31 cellular contexts compared by ENCODE assay signal in the genomic region with DNA sequence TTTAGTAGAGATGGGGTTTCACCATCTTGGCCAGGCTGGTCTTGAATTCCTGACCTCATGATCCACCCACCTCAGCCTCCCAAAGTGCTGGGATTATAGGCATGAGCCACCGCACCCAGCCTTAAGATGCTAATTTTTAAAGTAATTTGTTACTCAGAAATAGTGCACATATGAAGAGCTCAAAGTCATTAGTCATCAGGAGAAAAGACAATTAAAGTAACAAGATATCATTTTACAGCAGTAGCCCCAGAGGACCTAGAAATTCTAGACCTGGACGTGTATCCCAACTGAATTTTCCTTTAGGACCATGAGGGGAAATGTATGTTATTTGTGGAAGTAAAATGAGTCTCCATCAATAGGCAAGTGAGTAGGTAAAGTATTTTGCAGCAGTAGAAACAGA. TPM values are rescaled to one million over a fixed set of nuclear protein-coding genes. Genes with fewer than 3 reads are reported as not detected.
"Had no signal": no experiment of that assay in that cellular context is flagged by ENCODE, and none has a peak within 500 bp of the region (broad histone marks: within the 10 kb centered on the region; RNA-seq: fewer than 3 reads in every experiment).

No MANE protein-coding gene starts in this region.

- H3K4me3 ChIP-seq: K562, MG63, SJCRH30, SK-N-MC had no signal

- H3K27me3 ChIP-seq: MG63, SJCRH30 had no signal

- H3K27ac ChIP-seq: SJCRH30, SK-N-MC had no signal

- H3K4me1 Mint-ChIP-seq: activated CD4-positive, alpha-beta T cell treated with anti-CD3 and anti-CD28 coated beads, Interleukin-2, amount 10 ng/mL, durations not matched to agents 24 days and 14 days; activated naive CD4-positive, alpha-beta T cell treated with anti-CD3 and anti-CD28 coated beads, Interleukin-2, amount 50 U/mL, for 24 hours; brain had no signal

- H3K27ac Mint-ChIP-seq: activated CD4-positive, alpha-beta T cell treated with anti-CD3 and anti-CD28 coated beads, Interleukin-2, amount 10 ng/mL, durations not matched to agents 24 days and 14 days; activated CD8-positive, alpha-beta T cell treated with anti-CD3 and anti-CD28 coated beads, Interleukin-2, amount 10 ng/mL, durations not matched to agents 7 days and 5 days; activated naive CD4-positive, alpha-beta T cell treated with anti-CD3 and anti-CD28 coated beads, Interleukin-2, amount 50 U/mL, for 24 hours; activated T-cell treated with anti-CD3 and anti-CD28 coated beads, Interleukin-2, amount 50 U/mL, for 24 hours; activated T-helper 2 cell treated with anti-CD3 and anti-CD28 coated beads, Interferon-gamma antibody, Interleukin-2, Interleukin-4, amounts not matched to agents 10 μg/mL and 5 μg/mL and 100 μg/mL, durations not matched to agents 14 hours and 24 hours and 36 hours; brain had no signal

- DNase-seq: activated CD4-positive, alpha-beta T cell treated with anti-CD3 and anti-CD28 coated beads, Interleukin-2, amount 10 ng/mL, durations not matched to agents 24 days and 14 days; activated CD4-positive, alpha-beta T cell treated with anti-CD3 and anti-CD28 coated beads, Interleukin-2, amount 50 U/mL, for 4 hours; activated CD8-positive, alpha-beta T cell treated with anti-CD3 and anti-CD28 coated beads, Interleukin-2, amount 10 ng/mL, durations not matched to agents 7 days and 5 days; activated gamma-delta T cell; activated naive CD4-positive, alpha-beta T cell treated with Interleukin-2 at 50 U/mL for 16 hours; activated T-cell treated with anti-CD3 and anti-CD28 coated beads, Interleukin-2, amount 50 U/mL, for 24 hours; anterior cingulate cortex; caudate nucleus; NCI-H1092 treated with DMSO at 0.1 percent for 48 hours; NCI-H1417; NCI-H146; NCI-H187; NCI-H2029 treated with DMSO at 0.1 percent for 48 hours; NCI-H2107; NCI-H2171; NCI-H510A; NCI-H526; NCI-H748 treated with DMSO at 0.1 percent for 48 hours; NK-92 treated with Interleukin-12 subunit alpha and Interleukin-12 subunit beta, amount 100 ng/mL, for 24 hours; SHP77; SJCRH30 had no signal

- H3K36me3 Mint-ChIP-seq: activated naive CD4-positive, alpha-beta T cell treated with anti-CD3 and anti-CD28 coated beads, Interleukin-2, amount 50 U/mL, for 24 hours; brain had no signal

- H3K9me3 ChIP-seq: MG63, SJCRH30 had no signal

- ATAC-seq: activated CD8-positive, alpha-beta T cell treated with anti-CD3 and anti-CD28 coated beads, Interleukin-2, amount 10 ng/mL, durations not matched to agents 7 days and 5 days; K562 had no signal

- H3K4me1 ChIP-seq: SJCRH30 had no signal

- H3K4me3 Mint-ChIP-seq: activated CD4-positive, alpha-beta T cell treated with anti-CD3 and anti-CD28 coated beads, Interleukin-2, amount 10 ng/mL, durations not matched to agents 24 days and 14 days; activated CD8-positive, alpha-beta T cell treated with anti-CD3 and anti-CD28 coated beads, Interleukin-2, amount 10 ng/mL, durations not matched to agents 7 days and 5 days; activated naive CD4-positive, alpha-beta T cell treated with anti-CD3 and anti-CD28 coated beads, Interleukin-2, amount 50 U/mL, for 24 hours; activated T-cell treated with anti-CD3 and anti-CD28 coated beads, Interleukin-2, amount 50 U/mL, for 24 hours; brain had no signal

- H3K36me3 ChIP-seq: MG63, SJCRH30 had no signal

- H3K9me3 Mint-ChIP-seq: activated CD4-positive, alpha-beta T cell treated with anti-CD3 and anti-CD28 coated beads, Interleukin-2, amount 10 ng/mL, durations not matched to agents 24 days and 14 days; activated naive CD4-positive, alpha-beta T cell treated with anti-CD3 and anti-CD28 coated beads, Interleukin-2, amount 50 U/mL, for 24 hours; activated T-cell treated with anti-CD3 and anti-CD28 coated beads, Interleukin-2, amount 50 U/mL, for 24 hours; activated T-helper 2 cell treated with anti-CD3 and anti-CD28 coated beads, Interferon-gamma antibody, Interleukin-2, Interleukin-4, amounts not matched to agents 10 μg/mL and 5 μg/mL and 100 μg/mL, durations not matched to agents 14 hours and 24 hours and 36 hours had no signal

RNA-seq across cellular contexts. Expression of a gene that starts 8.5 kb away (rescaled TPM):
- total RNA-seq: activated CD4-positive, alpha-beta T cell treated with anti-CD3 and anti-CD28 coated beads, Interleukin-2, amount 10 ng/mL, durations not matched to agents 24 days and 14 days; activated CD8-positive, alpha-beta T cell treated with anti-CD3 and anti-CD28 coated beads, Interleukin-2, amount 10 ng/mL, durations not matched to agents 7 days and 5 days; activated T-helper 2 cell treated with anti-CD3 and anti-CD28 coated beads, Interferon-gamma antibody, Interleukin-2, Interleukin-4, amounts not matched to agents 10 μg/mL and 5 μg/mL and 100 μg/mL, durations not matched to agents 14 hours and 24 hours and 36 hours; bronchial epithelial cell; cerebellum; SJCRH30; T-helper 1 cell treated with Interleukin-12 subunit alpha and Interleukin-12 subunit beta and Interleukin-4 antibody, amounts not matched to agents 30 ng/mL and 1 ng/mL, for 36 hours; T-helper 2 cell treated with Interferon-gamma antibody and Interleukin-4, amounts not matched to agents 100 ng/mL and 5 ng/mL, for 36 hours had no signal

RNA-seq across cellular contexts. Expression of a gene that starts 33.0 kb away (rescaled TPM):
- total RNA-seq: activated CD4-positive, alpha-beta T cell treated with anti-CD3 and anti-CD28 coated beads, Interleukin-2, amount 10 ng/mL, durations not matched to agents 24 days and 14 days; activated CD8-positive, alpha-beta T cell treated with anti-CD3 and anti-CD28 coated beads, Interleukin-2, amount 10 ng/mL, durations not matched to agents 7 days and 5 days; activated T-helper 2 cell treated with anti-CD3 and anti-CD28 coated beads, Interferon-gamma antibody, Interleukin-2, Interleukin-4, amounts not matched to agents 10 μg/mL and 5 μg/mL and 100 μg/mL, durations not matched to agents 14 hours and 24 hours and 36 hours; bronchial epithelial cell; cerebellum; SJCRH30; T-helper 1 cell treated with Interleukin-12 subunit alpha and Interleukin-12 subunit beta and Interleukin-4 antibody, amounts not matched to agents 30 ng/mL and 1 ng/mL, for 36 hours; T-helper 2 cell treated with Interferon-gamma antibody and Interleukin-4, amounts not matched to agents 100 ng/mL and 5 ng/mL, for 36 hours had no signal

RNA-seq across cellular contexts. Expression of a gene that starts 59.3 kb away (rescaled TPM):
- total RNA-seq: activated CD4-positive, alpha-beta T cell treated with anti-CD3 and anti-CD28 coated beads, Interleukin-2, amount 10 ng/mL, durations not matched to agents 24 days and 14 days; activated CD8-positive, alpha-beta T cell treated with anti-CD3 and anti-CD28 coated beads, Interleukin-2, amount 10 ng/mL, durations not matched to agents 7 days and 5 days; activated T-helper 2 cell treated with anti-CD3 and anti-CD28 coated beads, Interferon-gamma antibody, Interleukin-2, Interleukin-4, amounts not matched to agents 10 μg/mL and 5 μg/mL and 100 μg/mL, durations not matched to agents 14 hours and 24 hours and 36 hours; bronchial epithelial cell; cerebellum; K562; SJCRH30; T-helper 1 cell treated with Interleukin-12 subunit alpha and Interleukin-12 subunit beta and Interleukin-4 antibody, amounts not matched to agents 30 ng/mL and 1 ng/mL, for 36 hours; T-helper 2 cell treated with Interferon-gamma antibody and Interleukin-4, amounts not matched to agents 100 ng/mL and 5 ng/mL, for 36 hours had no signal
